Comparison of ENCODE assay signal across 9 cellular contexts in the genomic region with DNA sequence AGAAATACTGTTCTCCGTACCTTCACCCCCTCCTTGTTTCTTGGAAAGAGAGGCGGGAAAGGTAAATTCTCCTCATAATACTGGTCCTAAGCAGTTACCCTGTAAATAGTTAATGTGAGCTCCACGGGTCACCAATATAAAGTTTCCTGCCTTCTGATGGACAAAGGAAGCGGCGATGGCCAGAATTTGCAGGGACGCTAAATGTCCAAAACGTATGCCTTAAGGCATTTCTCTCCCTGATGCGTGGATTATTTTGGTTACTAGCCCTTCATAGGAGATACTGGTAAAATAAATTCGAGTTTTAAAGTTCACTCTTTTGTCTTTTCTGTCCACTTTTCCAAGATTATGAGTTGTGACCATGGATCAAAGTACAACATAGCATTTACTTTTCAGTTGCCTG. TPM values are rescaled to one million over a fixed set of nuclear protein-coding genes. Genes with fewer than 3 reads are reported as not detected.
DNase-seq lines count a peak whose midpoint lies in the region; ATAC-seq and TF ChIP-seq lines count a peak whose summit lies in the region.
"Had no signal": no experiment of that assay in that cellular context is flagged by ENCODE, and none has a peak within 500 bp of the region (broad histone marks: within the 10 kb centered on the region; RNA-seq: fewer than 3 reads in every experiment).

No MANE protein-coding gene starts in this region.

- H3K9me2 ChIP-seq in hepatocyte (replicated peaks; ENCODE audit: insufficient read depth), result no peaks in the 10 kb centered on the region

- H3K9me3 Mint-ChIP-seq in activated CD8-positive, alpha-beta T cell treated with anti-CD3 and anti-CD28 coated beads, Interleukin-2, amount 10 ng/mL, durations not matched to agents 7 days and 5 days (ENCODE audit: insufficient read depth), result no peaks in the 10 kb centered on the region

- no peak overlapping the region for H3K27ac Mint-ChIP-seq in activated CD8-positive, alpha-beta T cell treated with anti-CD3 and anti-CD28 coated beads, Interleukin-2, amount 10 ng/mL, durations not matched to agents 7 days and 5 days

- no peaks in the 10 kb centered on the region for H3K36me3 Mint-ChIP-seq in activated CD8-positive, alpha-beta T cell treated with anti-CD3 and anti-CD28 coated beads, Interleukin-2, amount 10 ng/mL, durations not matched to agents 7 days and 5 days (ENCODE audit: low read depth)

- peaks cover 11% of the 10 kb centered on the region for H3K4me1 Mint-ChIP-seq in activated CD8-positive, alpha-beta T cell treated with anti-CD3 and anti-CD28 coated beads, Interleukin-2, amount 10 ng/mL, durations not matched to agents 7 days and 5 days (ENCODE audit: low read depth)

- H3K4me2 ChIP-seq in hepatocyte, result peak overlapping the region; percentile 77

- H2AFZ ChIP-seq in hepatocyte, result peak overlapping the region; percentile 58

- TF ChIP-seq CTCF in hepatocyte (IDR thresholded peaks at IDR 0.05; ENCODE audit: poor library complexity), result no peak

- peak overlapping the region; percentile 74 for H3K4me3 Mint-ChIP-seq in activated CD8-positive, alpha-beta T cell treated with anti-CD3 and anti-CD28 coated beads, Interleukin-2, amount 10 ng/mL, durations not matched to agents 7 days and 5 days

- H3K79me2 ChIP-seq in hepatocyte, result no peaks in the 10 kb centered on the region

- CTCF ChIA-PET in activated CD8-positive, alpha-beta T cell treated with anti-CD3 and anti-CD28 coated beads, Interleukin-2, amount 10 ng/mL, durations not matched to agents 7 days and 5 days (lab: Charles Lee), result interaction anchor here (0.8 to 1.6 kb wide), 6 partner anchors 10 to 305 kb away, joined by 3 to 4 read pairs (median 3); no protein-coding TSS in a partner anchor

- peaks cover 43% of the 10 kb centered on the region for H3K27me3 Mint-ChIP-seq in activated CD8-positive, alpha-beta T cell treated with anti-CD3 and anti-CD28 coated beads, Interleukin-2, amount 10 ng/mL, durations not matched to agents 7 days and 5 days (ENCODE audit: low read depth)

- H3K36me3 ChIP-seq in hepatocyte (replicated peaks; ENCODE audit: insufficient read depth, low read depth) (no peaks in the 10 kb centered on the region), skeletal muscle tissue (ENCODE audit: control insufficient read depth in 3 of 3, insufficient read depth in 3 of 3, low read length in 3 of 3) (no peaks in the 10 kb centered on the region)

- H4K20me1 ChIP-seq in hepatocyte (ENCODE audit: insufficient read depth, poor library complexity, severe bottlenecking), result no peaks in the 10 kb centered on the region

- WGBS in hepatocyte (ENCODE audit: low lambda C conversion rate, missing lambda C conversion rate), result 14% methylated on average over 9 of the region's 9 CpGs

- H3K27me3 ChIP-seq in hepatocyte, result peaks cover 15% of the 10 kb centered on the region
- peaks cover 5 to 11% (median 6%) of the 10 kb centered on the region in 3 donors for H3K27me3 ChIP-seq in skeletal muscle tissue (ENCODE audit: control insufficient read depth in 3 of 3, insufficient read depth in 3 of 3, low read length in 3 of 3)

- H3K4me3 ChIP-seq in hepatocyte (peak overlapping the region; percentile 60), skeletal muscle tissue (ENCODE audit: low read length in 3 of 3) (peak overlapping the region; percentile 56 to 64 (median 64))

- peak overlapping the region in 1 of 3 donors; percentile 20 for H3K9ac ChIP-seq in skeletal muscle tissue (ENCODE audit: low read depth in 1 of 3, low read length in 3 of 3)

- DNase-seq in HCEC 1CT, result peak; percentile 10
- no peak for DNase-seq in activated CD8-positive, alpha-beta T cell treated with anti-CD3 and anti-CD28 coated beads, Interleukin-2, amount 10 ng/mL, durations not matched to agents 7 days and 5 days
- no peak for DNase-seq in hepatocyte (ENCODE audit: low spot score)
- no peak for DNase-seq in stimulated activated CD4-positive, alpha-beta T cell treated with anti-CD3 and anti-CD28 coated beads, Interleukin-2, amount 100 ng/mL, for 24 hours
- DNase-seq in NCI-H2029 (lab: John Stamatoyannopoulos, UW), result no peak
- DNase-seq: SHP77 had no signal

- H3K4me1 ChIP-seq in hepatocyte (ENCODE audit: insufficient read depth), result no peaks in the 10 kb centered on the region
- no peaks in the 10 kb centered on the region for H3K4me1 ChIP-seq in skeletal muscle tissue (ENCODE audit: control insufficient read depth in 3 of 3, insufficient read depth in 3 of 3, low read length in 3 of 3)

- POLR2A ChIA-PET in activated CD8-positive, alpha-beta T cell treated with anti-CD3 and anti-CD28 coated beads, Interleukin-2, amount 10 ng/mL, durations not matched to agents 7 days and 5 days (lab: Charles Lee), result no interaction called here

- ATAC-seq in activated CD8-positive, alpha-beta T cell treated with anti-CD3 and anti-CD28 coated beads, Interleukin-2, amount 10 ng/mL, durations not matched to agents 7 days and 5 days, result no peak
- ATAC-seq in HG02973 (IDR thresholded peaks at IDR 0.05; ENCODE audit: unreplicated experiment), result no peak
- ATAC-seq in GM21423 (IDR thresholded peaks at IDR 0.05; ENCODE audit: unreplicated experiment), result no peak

- no peaks in the 10 kb centered on the region for H3K9me3 ChIP-seq in hepatocyte (ENCODE audit: low read depth)
- H3K9me3 ChIP-seq in skeletal muscle tissue (ENCODE audit: control insufficient read depth in 3 of 3, low read length in 3 of 3), result no peaks in the 10 kb centered on the region

- peak overlapping the region; percentile 84 for H3K27ac ChIP-seq in hepatocyte
- peak overlapping the region; percentile 68 for H3K27ac ChIP-seq in skeletal muscle tissue (ENCODE audit: low read depth, low read length)

RNA-seq across cellular contexts. Expression of gene PTGS2, which starts 0.9 kb away (rescaled TPM):
- total RNA-seq in activated CD8-positive, alpha-beta T cell treated with anti-CD3 and anti-CD28 coated beads, Interleukin-2, amount 10 ng/mL, durations not matched to agents 7 days and 5 days, result not detected
- total RNA-seq in hepatocyte (19.1 and 21.9 TPM in 2 replicates), skeletal muscle tissue (1.0 TPM)
- 6.2 and 9.9 TPM in 2 replicates for polyA plus RNA-seq in hepatocyte
